8 cellular contexts compared by ENCODE assay signal in the genomic region with DNA sequence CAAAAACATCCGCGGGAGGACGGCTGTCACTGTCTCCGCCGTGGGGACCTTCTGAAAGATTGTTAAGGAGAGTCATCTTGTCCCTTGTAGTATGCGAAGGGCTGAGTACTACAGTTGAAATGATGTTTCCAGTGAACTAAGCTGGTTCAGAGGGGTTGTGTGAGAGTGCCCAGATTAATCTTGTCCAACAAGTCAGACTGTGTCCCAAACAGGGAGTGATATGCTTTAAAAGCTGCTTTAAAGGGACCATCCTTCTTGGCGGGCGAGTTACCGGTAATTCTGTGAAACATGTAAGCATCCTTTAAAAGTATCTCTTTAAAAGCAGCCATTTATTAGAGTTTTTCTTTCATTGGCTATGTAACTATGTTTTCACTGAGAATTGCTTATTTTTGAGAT. TPM values are rescaled to one million over a fixed set of nuclear protein-coding genes. Genes with fewer than 3 reads are reported as not detected.
DNase-seq lines count a peak whose midpoint lies in the region; ATAC-seq and TF ChIP-seq lines count a peak whose summit lies in the region.

No MANE protein-coding gene starts in this region.

- POLR2A ChIA-PET in RWPE1 (lab: Yijun Ruan, JAX; ENCODE audit: low non-redundant PET) = interaction anchor here (0.6 kb wide), 1 partner anchor 70 kb away, joined by 3 read pairs; no protein-coding TSS in a partner anchor

- H3K4me1 ChIP-seq in DOHH2 (ENCODE audit: control insufficient read depth, low read length) (peaks cover 21% of the 10 kb centered on the region), ovary (ENCODE audit: insufficient read depth) (peaks cover 3% of the 10 kb centered on the region)

- DNase-seq in RWPE1 (ENCODE audit: low spot score) (no peak), ovary (no peak), SKM-1 treated with dmso at 0.1 percent for 144 hours (lab: John Stamatoyannopoulos, UW; ENCODE audit: unreplicated experiment) (no peak), LoVo (ENCODE audit: low spot score) (no peak), ureter (ENCODE audit: low spot score) (no peak), occipital lobe (lab: John Stamatoyannopoulos, UW) (no peak)

- peaks cover 9% of the 10 kb centered on the region; the same call in 1 of the 2 replicates for H4K20me1 ChIP-seq in DOHH2 (ENCODE audit: control insufficient read depth, insufficient read depth, low read depth, low read length)

- no peaks in the 10 kb centered on the region for H3K27me3 ChIP-seq in DOHH2 (ENCODE audit: control insufficient read depth, low read length)
- no peaks in the 10 kb centered on the region for H3K27me3 ChIP-seq in ovary

- no peak for TF ChIP-seq CTCF in DOHH2 (IDR thresholded peaks at IDR 0.05; ENCODE audit: low read depth, low read length, poor library complexity, severe bottlenecking)
- TF ChIP-seq CTCF in RWPE1 (conservative IDR thresholded peaks at IDR 0.05; ENCODE audit: low read depth) = no peak
- no peak for TF ChIP-seq CTCF in ovary (IDR thresholded peaks at IDR 0.05)

- H3K4me3 ChIP-seq in DOHH2 (ENCODE audit: low read length) = peak overlapping the region; percentile 84
- H3K4me3 ChIP-seq in ovary = peak overlapping the region; percentile 67

- TF ChIP-seq EP300 in ovary (IDR thresholded peaks at IDR 0.05) = no peak

- H3F3A ChIP-seq in DOHH2 (ENCODE audit: control insufficient read depth, insufficient read depth) = no peaks in the 10 kb centered on the region

- peak overlapping the region; percentile 96 for H3K4me2 ChIP-seq in DOHH2 (ENCODE audit: low read length)

- H3K9me3 ChIP-seq in DOHH2 (ENCODE audit: control insufficient read depth, insufficient read depth, low read length) (no peaks in the 10 kb centered on the region), ovary (no peaks in the 10 kb centered on the region)

- CTCF ChIA-PET in RWPE1 (lab: Yijun Ruan, JAX) = no interaction called here

- TF ChIP-seq POLR2A in ovary (IDR thresholded peaks at IDR 0.05) = no peak

- no peaks in the 10 kb centered on the region for H3K9me2 ChIP-seq in DOHH2 (replicated peaks; ENCODE audit: control insufficient read depth, low read length)

- H3K27ac ChIP-seq in DOHH2 (ENCODE audit: low read depth, low read length) (no peak overlapping the region), RWPE1 (peak overlapping the region; percentile 84), ovary (peak overlapping the region in 1 of 2 donors; percentile 84)

- intact Hi-C loops in ovary (cut with DNase I) = no loop called here

- peaks cover 70% of the 10 kb centered on the region for H3K79me2 ChIP-seq in DOHH2 (ENCODE audit: control insufficient read depth, low read length)

- WGBS in ovary, 3 donors = 5% methylated on average over 9 of the region's 9 CpGs

- peak; percentile 2 for ATAC-seq in esophagus mucosa

- H3K36me3 ChIP-seq in DOHH2 (ENCODE audit: control insufficient read depth, low read length) (peaks cover 17% of the 10 kb centered on the region), ovary (no peaks in the 10 kb centered on the region)

RNA-seq across cellular contexts. Expression of gene WDR20, which starts 1.1 kb away (rescaled TPM):
- total RNA-seq in esophagus mucosa (26.5 TPM), ovary (10 to 100 TPM; 15.5 to 42.2 (median 36.4) TPM), ureter (45.7 TPM), occipital lobe (36.0 TPM)
- polyA plus RNA-seq in ovary = 10 to 100 TPM; 13.4 to 19.5 TPM

RNA-seq across cellular contexts. Expression of gene HSP90AA1, which starts 53.9 kb away (rescaled TPM):
- 192 TPM for total RNA-seq in esophagus mucosa
- 100 to 1,000 TPM; 250 to 502 (median 299) TPM for total RNA-seq in ovary
- polyA plus RNA-seq in ovary = 100 to 1,000 TPM; 197 to 319 TPM
- total RNA-seq in ureter = 583 TPM
- total RNA-seq in occipital lobe = 317 TPM
